15 cellular contexts compared by ENCODE assay signal in genomic region chr7:129642871-129643515, GRCh38. TPM values are rescaled to one million over a fixed set of nuclear protein-coding genes. Genes with fewer than 3 reads are reported as not detected.
A peak's percentile ranks its signal among the peaks of the same experiment; 100 is the strongest.
DNase-seq lines count a peak whose midpoint lies in the region; ATAC-seq, FAIRE-seq and TF ChIP-seq lines count a peak whose summit lies in the region.
"Had no signal": no experiment of that assay in that cellular context is flagged by ENCODE, and none has a peak within 500 bp of the region (broad histone marks: within the 10 kb centered on the region; RNA-seq: fewer than 3 reads in every experiment).

No MANE protein-coding gene starts in this region.

- H3K27me3 ChIP-seq in endothelial cell of umbilical vein (ENCODE audit: control insufficient read depth in 2 of 2, insufficient read depth in 2 of 2, low read length in 2 of 2), result no peaks in the 10 kb centered on the region
- H3K27me3 ChIP-seq: dorsolateral prefrontal cortex, esophagus muscularis mucosa, heart right ventricle had no signal

- dilution Hi-C loops in endothelial cell of umbilical vein (cut with MboI; ENCODE audit: extremely low pct_ligation_motif_present, low sequenced_read_pairs), result no loop called here

- H4K20me1 ChIP-seq in endothelial cell of umbilical vein (replicated peaks; ENCODE audit: control insufficient read depth, extremely low read depth, insufficient read depth, low read length), result peaks cover 2% of the 10 kb centered on the region

- no peaks in the 10 kb centered on the region for H3K9me1 ChIP-seq in endothelial cell of umbilical vein (replicated peaks; ENCODE audit: control insufficient read depth, extremely low read depth, insufficient read depth, low read length)

- CTCF ChIA-PET in endothelial cell of umbilical vein (lab: Charles Lee), result interaction anchor here (0.8 to 9.2 kb wide), 34 partner anchors 9 to 479 kb away, joined by 3 to 133 read pairs (median 6); partner anchors contain the start of gene NRF1

- TF ChIP-seq POLR2A in GM12891 (IDR thresholded peaks at IDR 0.05; ENCODE audit: low read depth, low read length) (no peak), endothelial cell of umbilical vein (IDR thresholded peaks at IDR 0.05; ENCODE audit: low read depth, low read length) (no peak)

- H3K9me3 ChIP-seq in endothelial cell of umbilical vein (replicated peaks; ENCODE audit: control insufficient read depth, insufficient read depth, low read length), result no peaks in the 10 kb centered on the region
- H3K9me3 ChIP-seq: esophagus muscularis mucosa, heart right ventricle, thoracic aorta had no signal

- no peak overlapping the region for H3K4me3 ChIP-seq in endothelial cell of umbilical vein (replicated peaks in 1 of 3; ENCODE audit: insufficient read depth in 1 of 3, low read depth in 1 of 3, low read length in 3 of 3)
- H3K4me3 ChIP-seq: esophagus muscularis mucosa, thoracic aorta had no signal

- peaks cover 16% of the 10 kb centered on the region for H3K4me1 ChIP-seq in endothelial cell of umbilical vein (ENCODE audit: control insufficient read depth, extremely low read depth, insufficient read depth, low read length)

- no peak overlapping the region for H2AFZ ChIP-seq in endothelial cell of umbilical vein (ENCODE audit: low read depth, low read length)

- H3K79me2 ChIP-seq in endothelial cell of umbilical vein (ENCODE audit: control insufficient read depth, insufficient read depth, low read length), result peaks cover 10% of the 10 kb centered on the region

- POLR2A ChIA-PET in endothelial cell of umbilical vein (lab: Charles Lee), result no interaction called here

- DNase-seq in GM12891 (ENCODE audit: insufficient read length, low spot score) (no peak), NCI-H774 (lab: John Stamatoyannopoulos, UW) (peak; percentile 41), endothelial cell of umbilical vein (ENCODE audit: low read depth, low spot score) (no peak), sciatic nerve (ENCODE audit: low spot score) (no peak), NCI-H2107 treated with DMSO at 0.1 percent for 48 hours (lab: John Stamatoyannopoulos, UW; ENCODE audit: unreplicated experiment) (no peak), cortex of kidney (lab: John Stamatoyannopoulos, UW) (no peak), frontal cortex (ENCODE audit: low spot score in 2 of 2) (no peak)
- DNase-seq: activated naive CD8-positive, alpha-beta T cell treated with anti-CD3 and anti-CD28 coated beads, Interleukin-2, amount 50 U/mL, for 24 hours; heart right ventricle; NCI-H2227 treated with DMSO at 0.1 percent for 48 hours had no signal

- FAIRE-seq in GM12891 (lab: Jason Lieb, UNC) (peak; percentile 9), endothelial cell of umbilical vein (lab: Jason Lieb, UNC) (no peak), frontal cortex (lab: Jason Lieb, UNC) (no peak)
- FAIRE-seq: GM18507 had no signal

- no peak for TF ChIP-seq CTCF in endothelial cell of umbilical vein (IDR thresholded peaks at IDR 0.05; ENCODE audit: extremely low read depth in 1 of 2, insufficient read depth in 1 of 2, low read depth in 1 of 2, low read length in 2 of 2)

- H3K27ac ChIP-seq in endothelial cell of umbilical vein (ENCODE audit: insufficient read depth, low read depth, low read length), result no peak overlapping the region
- H3K27ac ChIP-seq: esophagus muscularis mucosa, RWPE1, thoracic aorta had no signal

- intact Hi-C loops in endothelial cell of umbilical vein (cut with micrococcal nuclease), result loop anchor here (5.0 kb wide), 2 partner anchors 141 to 369 kb away; partner anchors contain the start of gene SMKR1
- intact Hi-C loops in sciatic nerve (cut with DNase I), result no loop called here

- no peaks in the 10 kb centered on the region for H3K36me3 ChIP-seq in endothelial cell of umbilical vein (ENCODE audit: control insufficient read depth in 2 of 2, extremely low read depth in 1 of 2, insufficient read depth in 2 of 2, low read length in 2 of 2)
- H3K36me3 ChIP-seq: esophagus muscularis mucosa, thoracic aorta had no signal

- no TSS peak for BruUV-seq in endothelial cell of umbilical vein (replicated peaks; lab: Mats Ljungman, UMichigan)

- peak; percentile 44 for ATAC-seq in sciatic nerve
- ATAC-seq: activated naive CD8-positive, alpha-beta T cell treated with anti-CD3 and anti-CD28 coated beads, Interleukin-2, amount 50 U/mL, for 24 hours had no signal

- H3K9ac ChIP-seq in endothelial cell of umbilical vein (replicated peaks; ENCODE audit: extremely low read depth, insufficient read depth, low read length), result no peak overlapping the region

- H3K4me2 ChIP-seq in endothelial cell of umbilical vein (ENCODE audit: insufficient read depth, low read length), result peak overlapping the region; percentile 68

TF ChIP-seq in GM12891, 5 proteins besides CTCF, POLR2A, EP300 and RAD21:
- no peak for TF ChIP-seq POLR2AphosphoS5 (IDR thresholded peaks at IDR 0.05; ENCODE audit: low read depth, low read length)

TF ChIP-seq in endothelial cell of umbilical vein, 7 proteins besides CTCF, POLR2A, EP300 and RAD21:
- TF ChIP-seq MAX (IDR thresholded peaks at IDR 0.05; ENCODE audit: insufficient read depth, insufficient read length) (no peak), MYC (IDR thresholded peaks at IDR 0.05; ENCODE audit: low read depth, low read length) (no peak), EZH2 (IDR thresholded peaks at IDR 0.05; ENCODE audit: borderline replicate concordance, low read depth, low read length, severe bottlenecking) (no peak), FOS (IDR thresholded peaks at IDR 0.05; ENCODE audit: borderline replicate concordance, insufficient read depth, low read length) (no peak), POLR2AphosphoS5 (IDR thresholded peaks at IDR 0.05; ENCODE audit: insufficient read depth, low read depth, low read length) (no peak), GATA2 (IDR thresholded peaks at IDR 0.05; ENCODE audit: insufficient read depth, insufficient read length, low read depth, low read length) (no peak), JUN (IDR thresholded peaks at IDR 0.05; ENCODE audit: borderline replicate concordance, insufficient read depth, insufficient read length, low read depth) (no peak)

RNA-seq across cellular contexts. Expression of gene NRF1, which starts 31.5 kb away (rescaled TPM):
- 7.3 TPM for polyA plus RNA-seq in GM12891 (2012; ENCODE audit: low read depth, missing spikeins)
- 17.4 and 20.3 TPM in 2 replicates for total RNA-seq in endothelial cell of umbilical vein
- polyA plus RNA-seq in endothelial cell of umbilical vein, result 12.3 and 14.6 TPM in 2 replicates
- 10.7 and 11.5 TPM in 2 replicates for polyA plus RNA-seq in endothelial cell of umbilical vein (2011; cell fraction: cytosol; rRNA removed)
- 33.9 and 34.1 TPM in 2 replicates for polyA plus RNA-seq in endothelial cell of umbilical vein (2011; cell fraction: nucleus; rRNA removed)
- polyA plus RNA-seq in endothelial cell of umbilical vein (2012), result 8.0 and 10.5 TPM in 2 replicates
- 47.2 and 53.1 TPM in 2 replicates for polyA minus RNA-seq in endothelial cell of umbilical vein
- 17.7 TPM for polyA minus RNA-seq in endothelial cell of umbilical vein (2011; cell fraction: cytosol; rRNA and poly(A)+ RNA removed)
- polyA minus RNA-seq in endothelial cell of umbilical vein (2011; cell fraction: nucleus; rRNA and poly(A)+ RNA removed), result 37.5 and 63.6 TPM in 2 replicates
- total RNA-seq in sciatic nerve, result 29.2 TPM
- total RNA-seq in frontal cortex, result 19.2 TPM
